ENCODE assay signal across 23 cellular contexts in the genomic region with DNA sequence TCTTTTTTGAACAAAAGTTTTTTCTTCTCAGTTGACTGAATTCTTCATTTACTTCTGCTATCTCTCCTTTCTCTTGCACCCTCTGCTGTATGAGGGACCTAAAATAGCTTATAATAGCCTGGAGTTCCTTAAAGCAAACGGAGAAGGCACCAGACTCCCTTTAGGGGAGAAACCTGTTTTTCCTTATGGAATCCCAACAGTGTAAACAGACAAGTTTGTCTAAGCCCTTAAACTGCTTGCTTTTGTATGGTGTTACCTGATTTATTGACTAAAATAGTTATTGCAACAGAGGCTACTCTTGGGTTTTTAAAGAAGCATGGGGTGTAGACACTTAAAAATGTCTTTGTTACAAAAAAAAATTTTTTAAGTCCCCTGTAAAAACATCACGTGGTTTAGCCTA. TPM values are rescaled to one million over a fixed set of nuclear protein-coding genes. Genes with fewer than 3 reads are reported as not detected.
DNase-seq lines count a peak whose midpoint lies in the region; ATAC-seq, FAIRE-seq and TF ChIP-seq lines count a peak whose summit lies in the region.
"Had no signal": no experiment of that assay in that cellular context is flagged by ENCODE, and none has a peak within 500 bp of the region (broad histone marks: within the 10 kb centered on the region; RNA-seq: fewer than 3 reads in every experiment).

No MANE protein-coding gene starts in this region.

- no peak overlapping the region for H3K4me2 ChIP-seq in HepG2 (ENCODE audit: low read depth, low read length)

- H3K4me1 ChIP-seq in HUES64 (ENCODE audit: insufficient read depth, low read length) (peaks cover 12% of the 10 kb centered on the region), HepG2 (ENCODE audit: insufficient read depth, low read length) (no peaks in the 10 kb centered on the region)

- peaks cover 39% of the 10 kb centered on the region for H3K9me3 ChIP-seq in HUES64 (ENCODE audit: insufficient read depth, low read depth, low read length)
- H3K9me3 ChIP-seq in HepG2 (ENCODE audit: low read length), result peaks cover 32% of the 10 kb centered on the region

- 51% methylated on average over 2 of the region's 2 CpGs for WGBS in HUES64
- 1% methylated on average over 2 of the region's 2 CpGs for WGBS in HepG2 (ENCODE audit: low lambda C conversion rate)

- peaks cover 34% of the 10 kb centered on the region for H3K9me3 Mint-ChIP-seq in WTC11

- CTCF ChIA-PET in WTC11 (lab: Charles Lee) (no interaction called here), HepG2 (lab: Yijun Ruan, JAX; ENCODE audit: low intra/inter-chr PET ratio, low total read pairs) (no interaction called here)

- 0 out of 2 replicates have a peak, but pooled peaks cover 3% of the 10 kb centered on the region for H3K36me3 ChIP-seq in HUES64 (ENCODE audit: insufficient read depth, low read length)
- H3K36me3 ChIP-seq in HepG2 (replicated peaks in 1 of 2; ENCODE audit: control insufficient read depth in 1 of 2, insufficient read depth in 2 of 2, low read length in 2 of 2), result no peaks in the 10 kb centered on the region
- H3K36me3 ChIP-seq: HAP-1, MG63 had no signal

- no peak for TF ChIP-seq POLR2A in HepG2 (IDR thresholded peaks at IDR 0.05; ENCODE audit: insufficient read depth in 1 of 2, low read depth in 2 of 2, low read length in 2 of 2)

- no peak for FAIRE-seq in HepG2 (lab: Jason Lieb, UNC)
- FAIRE-seq: RCC 7860 had no signal

- no TSS peak for BruUV-seq in HepG2 (replicated peaks; lab: Mats Ljungman, UMichigan)

- H3K27me3 Mint-ChIP-seq in WTC11 (ENCODE audit: low read depth), result no peaks in the 10 kb centered on the region; the same call in 1 of the 2 replicates
- H3K27me3 Mint-ChIP-seq: IgD-negative memory B cell had no signal

- peaks cover 34% of the 10 kb centered on the region for H3K36me3 Mint-ChIP-seq in WTC11

- peak overlapping the region; percentile 97 for H3K27ac Mint-ChIP-seq in WTC11
- H3K27ac Mint-ChIP-seq: CD8-positive, alpha-beta memory T cell; IgD-negative memory B cell had no signal

- no peak overlapping the region for H2AFZ ChIP-seq in HepG2 (ENCODE audit: low read length)

- no peak for TF ChIP-seq RAD21 in HepG2 (CRISPR knock-in tag; IDR thresholded peaks at IDR 0.05)

- H3K27me3 ChIP-seq in HUES64 (ENCODE audit: insufficient read depth, low read length) (no peaks in the 10 kb centered on the region), HepG2 (ENCODE audit: control insufficient read depth in 1 of 2, insufficient read depth in 2 of 2, low read length in 2 of 2) (no peaks in the 10 kb centered on the region)
- H3K27me3 ChIP-seq: MG63 had no signal

- peaks cover 34% of the 10 kb centered on the region for H3K4me1 Mint-ChIP-seq in WTC11
- H3K4me1 Mint-ChIP-seq: CD8-positive, alpha-beta memory T cell; IgD-negative memory B cell had no signal

- POLR2A ChIA-PET in WTC11 (lab: Charles Lee) (interaction anchor here (1.1 kb wide), 1 partner anchor 13 kb away, joined by 4 read pairs; a partner anchor contains a TSS), HepG2 (lab: Yijun Ruan, JAX) (interaction anchor here (4.2 kb wide), 1 partner anchor 13 kb away, joined by 21 read pairs; a partner anchor contains a TSS)

- no peak for ATAC-seq in WTC11
- ATAC-seq in HepG2, result no peak

- intact Hi-C loops in HepG2 (cut with micrococcal nuclease; ENCODE audit: unreplicated experiment), result no loop called here

- in situ Hi-C loops in HepG2 (cut with HindIII; ENCODE audit: extremely low pct_ligation_motif_present, low pct_unique_long_range_greater_than_20kb), result no loop called here

- H3K27ac ChIP-seq in HUES64 (ENCODE audit: low read depth, low read length), result peak overlapping the region; percentile 90
- H3K27ac ChIP-seq in HepG2 (ENCODE audit: extremely low read length, insufficient read depth, low read length), result no peak overlapping the region

- peak overlapping the region; percentile 21 for H3K4me3 Mint-ChIP-seq in WTC11
- H3K4me3 Mint-ChIP-seq: CD8-positive, alpha-beta memory T cell; IgD-negative memory B cell had no signal

- no peaks in the 10 kb centered on the region for H4K20me1 ChIP-seq in HepG2 (ENCODE audit: insufficient read depth, low read length)

- no peak for TF ChIP-seq EP300 in HepG2 (IDR thresholded peaks at IDR 0.05; ENCODE audit: low read depth in 2 of 2, low read length in 2 of 2)
- TF ChIP-seq EP300 in HepG2 (CRISPR knock-in tag; IDR thresholded peaks at IDR 0.05; ENCODE audit: borderline replicate concordance), result no peak

- TF ChIP-seq CTCF in WTC11 (IDR thresholded peaks at IDR 0.05) (no peak), HepG2 (CRISPR knock-in tag; IDR thresholded peaks at IDR 0.05) (no peak)

- peak; percentile 36 for DNase-seq in NOMO-1 treated with DMSO at 0.1 percent for 48 hours (lab: John Stamatoyannopoulos, UW; ENCODE audit: unreplicated experiment)
- DNase-seq in NOMO-1 treated with dmso at 0.1 percent for 144 hours (lab: John Stamatoyannopoulos, UW; ENCODE audit: unreplicated experiment), result no peak
- no peak for DNase-seq in WTC11 (ENCODE audit: low spot score)
- no peak for DNase-seq in HepG2 (ENCODE audit: low spot score)
- DNase-seq in NCI-H446 treated with DMSO at 0.1 percent for 48 hours (lab: John Stamatoyannopoulos, UW), result no peak
- no peak for DNase-seq in NAMALWA (ENCODE audit: low spot score)
- no peak for DNase-seq in HPDE6-E6E7 (ENCODE audit: extremely low spot score)
- DNase-seq: AML-193; C1 segment of cervical spinal cord; Calu3; CD8-positive, alpha-beta memory T cell; DMS153; GF-D8; Karpas-422; MG63; NCI-H1092 treated with DMSO at 0.1 percent for 48 hours; NCI-H1436 treated with DMSO at 0.1 percent for 48 hours; NCI-H1930; NCI-H510A had no signal

- H3K9ac ChIP-seq in HUES64 (ENCODE audit: low read depth, low read length) (peak overlapping the region; percentile 58), HepG2 (ENCODE audit: insufficient read depth, low read depth, low read length) (no peak overlapping the region)

- peak overlapping the region; percentile 16 for H3K4me3 ChIP-seq in HUES64 (ENCODE audit: low read length)
- H3K4me3 ChIP-seq in HepG2 (replicated peaks in 1 of 3; ENCODE audit: insufficient read depth in 1 of 3, low read depth in 2 of 3, low read length in 3 of 3), result no peak overlapping the region
- H3K4me3 ChIP-seq: HAP-1, MG63 had no signal

- H3K79me2 ChIP-seq in HepG2 (ENCODE audit: insufficient read depth, low read length), result no peaks in the 10 kb centered on the region

RNA-seq across cellular contexts. Expression of a gene that starts 12.9 kb away (rescaled TPM):
- 19.2 TPM for polyA plus RNA-seq in HUES64 (2013, experiment 1 of 2)
- polyA plus RNA-seq in HUES64 (2013, experiment 2 of 2), result 18.5 TPM
- total RNA-seq in WTC11 (2021) (36.6 to 49.0 TPM (median 38.9 TPM) in 3 replicates), HepG2 (2016; rRNA removed; fragmentation: Illumina TruSeq; extraction: Trizol) (38.3 and 42.2 TPM in 2 replicates)
- 11.5 and 12.7 TPM in 2 replicates for total RNA-seq in HepG2 (2016; cell fraction: cytosol; rRNA removed; fragmentation: Illumina TruSeq; extraction: Trizol; ENCODE audit: low read depth)
- 30.2 and 40.2 TPM in 2 replicates for total RNA-seq in HepG2 (2016; cell fraction: insoluble cytoplasmic fraction; rRNA removed; fragmentation: Illumina TruSeq; extraction: Trizol)
- 13.6 and 14.8 TPM in 2 replicates for total RNA-seq in HepG2 (2016; cell fraction: membrane; rRNA removed; fragmentation: Illumina TruSeq; extraction: Trizol)
- total RNA-seq in HepG2 (2016; cell fraction: nucleus; rRNA removed; fragmentation: Illumina TruSeq; extraction: Trizol), result 60.9 and 76.8 TPM in 2 replicates
- polyA plus RNA-seq in HepG2 (2011; rRNA removed), result 30.8 and 37.6 TPM in 2 replicates
- polyA plus RNA-seq in HepG2 (2011; cell fraction: cytosol; rRNA removed), result 17.8 and 19.0 TPM in 2 replicates
- polyA plus RNA-seq in HepG2 (2011; cell fraction: nucleus; rRNA removed), result 100 and 122 TPM in 2 replicates
- polyA plus RNA-seq in HepG2 (2012), result 34.2 and 35.8 TPM in 2 replicates
- polyA plus RNA-seq in HepG2 (2016; cell fraction: cytosol; fragmentation: Illumina TruSeq; extraction: Trizol; ENCODE audit: low read depth), result 1.8 and 2.0 TPM in 2 replicates
- polyA plus RNA-seq in HepG2 (2016; cell fraction: insoluble cytoplasmic fraction; fragmentation: Illumina TruSeq; extraction: Trizol; ENCODE audit: low read depth), result 32.0 and 43.7 TPM in 2 replicates
- polyA plus RNA-seq in HepG2 (2016; cell fraction: membrane; fragmentation: Illumina TruSeq; extraction: Trizol; ENCODE audit: low read depth), result 5.0 and 6.2 TPM in 2 replicates
- 104 and 121 TPM in 2 replicates for polyA plus RNA-seq in HepG2 (2016; cell fraction: nucleus; fragmentation: Illumina TruSeq; extraction: Trizol; ENCODE audit: insufficient read depth, low read depth)
- 51.6 and 77.7 TPM in 2 replicates for polyA minus RNA-seq in HepG2 (2011; rRNA and poly(A)+ RNA removed; ENCODE audit: low replicate concordance)
- 27.8 and 28.2 TPM in 2 replicates for polyA minus RNA-seq in HepG2 (2011; cell fraction: cytosol; rRNA and poly(A)+ RNA removed)
- polyA minus RNA-seq in HepG2 (2011; cell fraction: nucleus; rRNA and poly(A)+ RNA removed), result 64.4 and 71.0 TPM in 2 replicates

RNA-seq across cellular contexts. Expression of a gene that starts 34.1 kb away (rescaled TPM):
- 19.0 TPM for polyA plus RNA-seq in HUES64 (2013, experiment 1 of 2)
- 20.7 TPM for polyA plus RNA-seq in HUES64 (2013, experiment 2 of 2)
- total RNA-seq in WTC11 (2021) (22.6 to 23.5 TPM (median 23.4 TPM) in 3 replicates), HepG2 (2016; rRNA removed; fragmentation: Illumina TruSeq; extraction: Trizol) (29.4 and 39.0 TPM in 2 replicates)
- 6.3 and 7.1 TPM in 2 replicates for total RNA-seq in HepG2 (2016; cell fraction: cytosol; rRNA removed; fragmentation: Illumina TruSeq; extraction: Trizol; ENCODE audit: low read depth)
- 30.1 and 39.1 TPM in 2 replicates for total RNA-seq in HepG2 (2016; cell fraction: insoluble cytoplasmic fraction; rRNA removed; fragmentation: Illumina TruSeq; extraction: Trizol)
- total RNA-seq in HepG2 (2016; cell fraction: membrane; rRNA removed; fragmentation: Illumina TruSeq; extraction: Trizol), result 15.5 and 19.2 TPM in 2 replicates
- total RNA-seq in HepG2 (2016; cell fraction: nucleus; rRNA removed; fragmentation: Illumina TruSeq; extraction: Trizol), result 22.5 and 22.8 TPM in 2 replicates
- 5.7 and 8.1 TPM in 2 replicates for polyA plus RNA-seq in HepG2 (2011; rRNA removed)
- polyA plus RNA-seq in HepG2 (2011; cell fraction: cytosol; rRNA removed), result 3.4 and 4.6 TPM in 2 replicates
- 4.1 and 5.2 TPM in 2 replicates for polyA plus RNA-seq in HepG2 (2011; cell fraction: nucleus; rRNA removed)
- polyA plus RNA-seq in HepG2 (2012), result 9.5 and 14.7 TPM in 2 replicates
- 3.3 and 3.7 TPM in 2 replicates for polyA plus RNA-seq in HepG2 (2016; cell fraction: cytosol; fragmentation: Illumina TruSeq; extraction: Trizol; ENCODE audit: low read depth)
- 35.9 and 36.8 TPM in 2 replicates for polyA plus RNA-seq in HepG2 (2016; cell fraction: insoluble cytoplasmic fraction; fragmentation: Illumina TruSeq; extraction: Trizol; ENCODE audit: low read depth)
- 6.7 and 7.4 TPM in 2 replicates for polyA plus RNA-seq in HepG2 (2016; cell fraction: membrane; fragmentation: Illumina TruSeq; extraction: Trizol; ENCODE audit: low read depth)
- 29.1 and 29.2 TPM in 2 replicates for polyA plus RNA-seq in HepG2 (2016; cell fraction: nucleus; fragmentation: Illumina TruSeq; extraction: Trizol; ENCODE audit: insufficient read depth, low read depth)
- 4.9 and 6.4 TPM in 2 replicates for polyA minus RNA-seq in HepG2 (2011; rRNA and poly(A)+ RNA removed; ENCODE audit: low replicate concordance)
- 3.8 and 4.4 TPM in 2 replicates for polyA minus RNA-seq in HepG2 (2011; cell fraction: cytosol; rRNA and poly(A)+ RNA removed)
- polyA minus RNA-seq in HepG2 (2011; cell fraction: nucleus; rRNA and poly(A)+ RNA removed), result 9.0 and 10.3 TPM in 2 replicates

RNA-seq across cellular contexts. Expression of a gene that starts 51.2 kb away (rescaled TPM):
- polyA plus RNA-seq in HUES64 (2013, experiment 1 of 2), result 27.9 TPM
- polyA plus RNA-seq in HUES64 (2013, experiment 2 of 2), result 30.7 TPM
- total RNA-seq in WTC11 (2021), result 41.3 to 49.3 TPM (median 43.1 TPM) in 3 replicates
- 12.3 and 27.3 TPM in 2 replicates for total RNA-seq in HepG2 (2016; rRNA removed; fragmentation: Illumina TruSeq; extraction: Trizol)
- 1.9 and 2.5 TPM in 2 replicates for total RNA-seq in HepG2 (2016; cell fraction: cytosol; rRNA removed; fragmentation: Illumina TruSeq; extraction: Trizol; ENCODE audit: low read depth)
- 13.5 and 27.2 TPM in 2 replicates for total RNA-seq in HepG2 (2016; cell fraction: insoluble cytoplasmic fraction; rRNA removed; fragmentation: Illumina TruSeq; extraction: Trizol)
- total RNA-seq in HepG2 (2016; cell fraction: membrane; rRNA removed; fragmentation: Illumina TruSeq; extraction: Trizol), result 5.4 TPM in 2 replicates
- total RNA-seq in HepG2 (2016; cell fraction: nucleus; rRNA removed; fragmentation: Illumina TruSeq; extraction: Trizol), result 18.9 and 24.3 TPM in 2 replicates
- 20.9 and 24.3 TPM in 2 replicates for polyA plus RNA-seq in HepG2 (2011; rRNA removed)
- polyA plus RNA-seq in HepG2 (2011; cell fraction: cytosol; rRNA removed), result 12.8 and 18.3 TPM in 2 replicates
- polyA plus RNA-seq in HepG2 (2011; cell fraction: nucleus; rRNA removed), result 17.7 and 24.2 TPM in 2 replicates
- 23.2 and 26.2 TPM in 2 replicates for polyA plus RNA-seq in HepG2 (2012)
- 1.6 and 1.8 TPM in 2 replicates for polyA plus RNA-seq in HepG2 (2016; cell fraction: cytosol; fragmentation: Illumina TruSeq; extraction: Trizol; ENCODE audit: low read depth)
- polyA plus RNA-seq in HepG2 (2016; cell fraction: insoluble cytoplasmic fraction; fragmentation: Illumina TruSeq; extraction: Trizol; ENCODE audit: low read depth), result 10.5 and 11.5 TPM in 2 replicates
- 2.4 and 3.1 TPM in 2 replicates for polyA plus RNA-seq in HepG2 (2016; cell fraction: membrane; fragmentation: Illumina TruSeq; extraction: Trizol; ENCODE audit: low read depth)
- 32.8 and 38.7 TPM in 2 replicates for polyA plus RNA-seq in HepG2 (2016; cell fraction: nucleus; fragmentation: Illumina TruSeq; extraction: Trizol; ENCODE audit: insufficient read depth, low read depth)
- polyA minus RNA-seq in HepG2 (2011; rRNA and poly(A)+ RNA removed; ENCODE audit: low replicate concordance), result 8.0 and 10.3 TPM in 2 replicates
- polyA minus RNA-seq in HepG2 (2011; cell fraction: cytosol; rRNA and poly(A)+ RNA removed), result 11.0 and 11.7 TPM in 2 replicates
- polyA minus RNA-seq in HepG2 (2011; cell fraction: nucleus; rRNA and poly(A)+ RNA removed), result 6.5 and 7.5 TPM in 2 replicates
